ENCODE assay signal across 12 cellular contexts in genomic region chr17:1796800-1797199, GRCh38. TPM values are rescaled to one million over a fixed set of nuclear protein-coding genes. Genes with fewer than 3 reads are reported as not detected.
DNase-seq lines count a peak whose midpoint lies in the region; ATAC-seq and TF ChIP-seq lines count a peak whose summit lies in the region.
"Had no signal": no experiment of that assay in that cellular context is flagged by ENCODE, and none has a peak within 500 bp of the region (broad histone marks: within the 10 kb centered on the region; RNA-seq: fewer than 3 reads in every experiment).

No MANE protein-coding gene starts in this region.

- H3K9me3 Mint-ChIP-seq in stimulated activated effector memory CD8-positive, alpha-beta T cell treated with anti-CD3 and anti-CD28 coated beads, Interleukin-12 subunit alpha, Interleukin-12 subunit beta, amount 100 ng/mL, for 72 hours, result no peaks in the 10 kb centered on the region
- H3K9me3 Mint-ChIP-seq: neural progenitor cell had no signal

- peak overlapping the region; percentile 69 for H3K27ac Mint-ChIP-seq in stimulated activated effector memory CD8-positive, alpha-beta T cell treated with anti-CD3 and anti-CD28 coated beads, Interleukin-12 subunit alpha, Interleukin-12 subunit beta, amount 100 ng/mL, for 72 hours

- H3F3A ChIP-seq in Loucy (ENCODE audit: low read depth), result no peaks in the 10 kb centered on the region

- no peak overlapping the region for H2AFZ ChIP-seq in Loucy (ENCODE audit: low read length)
- H2AFZ ChIP-seq: neural progenitor cell had no signal

- H3K4me1 Mint-ChIP-seq in stimulated activated effector memory CD8-positive, alpha-beta T cell treated with anti-CD3 and anti-CD28 coated beads, Interleukin-12 subunit alpha, Interleukin-12 subunit beta, amount 100 ng/mL, for 72 hours, result peaks cover 10% of the 10 kb centered on the region
- H3K4me1 Mint-ChIP-seq: neural progenitor cell had no signal

- H3K9me3 ChIP-seq in Loucy (ENCODE audit: insufficient read depth, low read depth, low read length), result no peaks in the 10 kb centered on the region
- no peaks in the 10 kb centered on the region for H3K9me3 ChIP-seq in MG63

- peaks cover 50% of the 10 kb centered on the region for H3K36me3 Mint-ChIP-seq in stimulated activated effector memory CD8-positive, alpha-beta T cell treated with anti-CD3 and anti-CD28 coated beads, Interleukin-12 subunit alpha, Interleukin-12 subunit beta, amount 100 ng/mL, for 72 hours

- TF ChIP-seq CTCF in Loucy (conservative IDR thresholded peaks at IDR 0.05; ENCODE audit: low read length) (no peak), choroid plexus epithelial cell (conservative IDR thresholded peaks at IDR 0.05; ENCODE audit: low read depth, low read length) (no peak)

- H3K4me1 ChIP-seq in Loucy (ENCODE audit: insufficient read depth, low read length, poor library complexity, severe bottlenecking), result no peaks in the 10 kb centered on the region
- H3K4me1 ChIP-seq: neural progenitor cell had no signal

- peaks cover 18% of the 10 kb centered on the region; the same call in 1 of the 2 replicates for H3K79me2 ChIP-seq in Loucy (ENCODE audit: insufficient read depth, low read length)

- H3K9me2 ChIP-seq in Loucy (replicated peaks; ENCODE audit: low read depth, low read length), result no peaks in the 10 kb centered on the region

- peak overlapping the region; percentile 1 for H3K9ac ChIP-seq in Loucy (ENCODE audit: low read depth, low read length, poor library complexity, severe bottlenecking)
- H3K9ac ChIP-seq: neural progenitor cell had no signal

- no peak for ATAC-seq in stimulated activated effector memory CD8-positive, alpha-beta T cell treated with anti-CD3 and anti-CD28 coated beads, Interleukin-12 subunit alpha, Interleukin-12 subunit beta, amount 100 ng/mL, for 72 hours
- no peak for ATAC-seq in HG02938 (IDR thresholded peaks at IDR 0.05; ENCODE audit: unreplicated experiment)

- H3K4me3 Mint-ChIP-seq in stimulated activated effector memory CD8-positive, alpha-beta T cell treated with anti-CD3 and anti-CD28 coated beads, Interleukin-12 subunit alpha, Interleukin-12 subunit beta, amount 100 ng/mL, for 72 hours, result no peak overlapping the region
- H3K4me3 Mint-ChIP-seq: neural progenitor cell had no signal

- H3K36me3 ChIP-seq in Loucy (ENCODE audit: insufficient read depth, low read length) (peaks cover 21% of the 10 kb centered on the region; the same call in 1 of the 2 replicates), MG63 (no peaks in the 10 kb centered on the region)
- H3K36me3 ChIP-seq: neural progenitor cell had no signal

- DNase-seq in choroid plexus epithelial cell (ENCODE audit: low read depth) (peak; percentile 74), inferior parietal cortex (ENCODE audit: extremely low spot score) (peak; percentile 66), MG63 (no peak), CD1c-positive myeloid dendritic cell (ENCODE audit: extremely low spot score) (no peak), COLO668 (lab: John Stamatoyannopoulos, UW; ENCODE audit: unreplicated experiment) (no peak)
- DNase-seq in stimulated activated effector memory CD8-positive, alpha-beta T cell treated with anti-CD3 and anti-CD28 coated beads, Interleukin-12 subunit alpha, Interleukin-12 subunit beta, amount 100 ng/mL, for 72 hours (ENCODE audit: low spot score in 2 of 2), result no peak
- DNase-seq: activated gamma-delta T cell, SHP77 had no signal

- H3K4me3 ChIP-seq in Loucy (ENCODE audit: low read length, poor library complexity, severe bottlenecking) (no peak overlapping the region), choroid plexus epithelial cell (ENCODE audit: low read depth, low read length) (no peak overlapping the region), MG63 (no peak overlapping the region)
- H3K4me3 ChIP-seq: neural progenitor cell, skin epidermis had no signal

- no peaks in the 10 kb centered on the region for H3K27me3 ChIP-seq in Loucy (ENCODE audit: insufficient read depth, low read length, poor library complexity, severe bottlenecking)
- H3K27me3 ChIP-seq in MG63, result no peaks in the 10 kb centered on the region
- H3K27me3 ChIP-seq: neural progenitor cell had no signal

- peak overlapping the region; percentile 20 for H3K4me2 ChIP-seq in Loucy (ENCODE audit: low read depth, low read length, poor library complexity, severe bottlenecking)
- H3K4me2 ChIP-seq: neural progenitor cell had no signal

- H4K20me1 ChIP-seq in Loucy (ENCODE audit: insufficient read depth, low read length, poor library complexity, severe bottlenecking), result no peaks in the 10 kb centered on the region

RNA-seq across cellular contexts. Expression of gene SMYD4, which starts 32.9 kb away (rescaled TPM):
- total RNA-seq in MG63 (2014; rRNA removed; shearing (Covaris generic); ENCODE audit: low replicate concordance), result 6.3 and 9.6 TPM in 2 replicates

RNA-seq across cellular contexts. Expression of gene RPA1, which starts 33.0 kb away (rescaled TPM):
- total RNA-seq in MG63 (2014; rRNA removed; shearing (Covaris generic); ENCODE audit: low replicate concordance), result 34.6 and 49.4 TPM in 2 replicates

RNA-seq across cellular contexts. Expression of gene SERPINF1, which starts 34.9 kb away (rescaled TPM):
- total RNA-seq in MG63 (2014; rRNA removed; shearing (Covaris generic); ENCODE audit: low replicate concordance), result 1.2 and 5.0 TPM in 2 replicates

RNA-seq across cellular contexts. Expression of gene SERPINF2, which starts 54.1 kb away (rescaled TPM):
- not detected in 2 replicates for total RNA-seq in MG63 (2014; rRNA removed; shearing (Covaris generic); ENCODE audit: low replicate concordance)

Comparison
In these comparisons a context has a peak if more than half of its experiments do, and no peak if none do; other contexts are left out.
1. DNase-seq: peak in choroid plexus epithelial cell (single experiment) and inferior parietal cortex (single experiment); none in stimulated activated effector memory CD8-positive, alpha-beta T cell treated with anti-CD3 and anti-CD28 coated beads, Interleukin-12 subunit alpha, Interleukin-12 subunit beta, amount 100 ng/mL, for 72 hours (0 of 2), MG63 (single experiment), CD1c-positive myeloid dendritic cell (single experiment) and COLO668 (single experiment).